16 cellular contexts compared by ENCODE assay signal in the genomic region with DNA sequence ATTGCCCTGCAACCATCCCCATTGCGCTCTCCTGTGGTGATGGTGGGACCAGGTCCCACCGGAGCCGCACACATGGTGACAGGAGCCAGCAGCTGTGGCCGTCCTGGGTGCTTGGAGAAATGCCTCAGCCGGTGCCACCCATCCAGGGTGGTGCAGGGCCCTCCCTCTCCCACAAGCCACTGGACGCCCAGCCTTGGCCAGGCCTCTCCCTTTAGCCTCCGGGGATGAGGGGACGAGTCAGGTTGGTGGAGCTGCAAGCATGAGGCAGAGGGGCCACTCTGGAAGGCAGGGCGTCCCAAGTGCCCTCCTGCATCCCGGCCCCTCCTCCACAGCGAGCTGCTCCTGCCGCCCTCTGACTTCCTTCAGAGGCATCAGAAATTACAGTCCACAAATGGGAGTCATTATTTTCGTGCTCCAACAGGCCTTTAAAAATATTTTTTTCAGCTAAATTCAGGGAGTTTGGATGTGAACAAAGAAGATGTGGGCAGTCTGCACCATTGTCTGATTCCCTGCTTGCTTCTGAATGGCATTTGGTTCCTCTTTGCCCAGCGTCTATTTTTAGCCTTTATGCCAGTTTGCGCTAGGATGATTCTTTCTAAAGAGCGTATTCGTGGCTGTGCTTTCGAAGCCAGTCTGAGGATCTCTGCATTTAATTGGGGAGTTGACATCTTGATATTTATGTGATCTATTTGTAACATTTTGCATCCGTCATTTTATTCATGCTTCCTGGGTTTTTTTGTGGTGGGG.
DNase-seq lines count a peak whose midpoint lies in the region; ATAC-seq and TF ChIP-seq lines count a peak whose summit lies in the region.
"Had no signal": no experiment of that assay in that cellular context is flagged by ENCODE, and none has a peak within 500 bp of the region (broad histone marks: within the 10 kb centered on the region; RNA-seq: fewer than 3 reads in every experiment).

No MANE protein-coding gene starts in this region.

- POLR2A ChIA-PET in PC-3 (lab: Charles Lee; ENCODE audit: unreplicated experiment), result no interaction called here

- no peak overlapping the region for H3K4me3 ChIP-seq in PC-3 (ENCODE audit: low read length)
- H3K4me3 ChIP-seq: GM12878, GM23248 had no signal

- peak overlapping the region; percentile 15 for H3K4me2 ChIP-seq in PC-3 (ENCODE audit: low read length)

- ATAC-seq in Right ventricle myocardium superior (ENCODE audit: poor library complexity), result peak; percentile 42
- peak; percentile 69 for ATAC-seq in PC-3
- ATAC-seq in HG02852 (IDR thresholded peaks at IDR 0.05; ENCODE audit: unreplicated experiment), result no peak
- ATAC-seq in HG03175 (IDR thresholded peaks at IDR 0.05; ENCODE audit: unreplicated experiment), result no peak
- ATAC-seq in GM21825 (IDR thresholded peaks at IDR 0.05; ENCODE audit: unreplicated experiment), result no peak
- ATAC-seq: activated naive CD8-positive, alpha-beta T cell treated with anti-CD3 and anti-CD28 coated beads, Interleukin-2, amount 50 U/mL, for 24 hours; GM12878; left colon; stimulated activated naive CD8-positive, alpha-beta T cell treated with anti-CD3 and anti-CD28 coated beads, Interleukin-15, Interleukin-2, amounts not matched to agents 100 U/mL and 50 U/mL, for 24 hours had no signal

- no peaks in the 10 kb centered on the region for H3K36me3 ChIP-seq in PC-3 (ENCODE audit: low read depth, low read length)

- H3K9me2 ChIP-seq in PC-3 (replicated peaks; ENCODE audit: low read length), result no peaks in the 10 kb centered on the region

- H3K27me3 ChIP-seq in PC-3 (ENCODE audit: low read length), result peaks cover 55% of the 10 kb centered on the region

- CTCF ChIA-PET in PC-3 (lab: Charles Lee), result no interaction called here

- no peaks in the 10 kb centered on the region for H3K79me2 ChIP-seq in PC-3 (ENCODE audit: low read length)

- intact Hi-C loops in Right ventricle myocardium superior (cut with DNase I), result no loop called here
- intact Hi-C loops in cardiac septum (cut with DNase I), result no loop called here
- intact Hi-C loops in PC-3 (cut with micrococcal nuclease), result no loop called here

- no peak overlapping the region for H3K9ac ChIP-seq in PC-3 (ENCODE audit: low read length)
- H3K9ac ChIP-seq: GM23248 had no signal

- no peak for TF ChIP-seq CTCF in PC-3 (conservative IDR thresholded peaks at IDR 0.05; ENCODE audit: low read depth, low read length)

- DNase-seq in Right ventricle myocardium superior (no peak), cardiac septum (ENCODE audit: low spot score) (no peak), PC-3 (peak; percentile 65), islet precursor cell (peak; percentile 53)
- DNase-seq in activated CD4-positive, alpha-beta T cell treated with anti-CD3 and anti-CD28 coated beads, Interleukin-2, amount 50 U/mL, for 1 hour, result no peak
- DNase-seq: activated naive CD8-positive, alpha-beta T cell treated with anti-CD3 and anti-CD28 coated beads, Interleukin-2, amount 50 U/mL, for 24 hours; GM23248; left colon; NCI-H187 treated with DMSO at 0.1 percent for 48 hours; NCI-H510A; stimulated activated CD4-positive, alpha-beta T cell treated with anti-CD3 and anti-CD28 coated beads, Interleukin-15, amount 100 ng/mL, for 24 hours; stimulated activated naive CD8-positive, alpha-beta T cell treated with anti-CD3 and anti-CD28 coated beads, Interleukin-15, Interleukin-2, amounts not matched to agents 100 U/mL and 50 U/mL, for 24 hours had no signal

- H2AFZ ChIP-seq in PC-3 (ENCODE audit: low read length), result no peak overlapping the region
- H2AFZ ChIP-seq: GM23248 had no signal

- no TSS peak for BruUV-seq in PC-3 (replicated peaks; lab: Mats Ljungman, UMichigan)

- H3K4me1 ChIP-seq in PC-3 (ENCODE audit: insufficient read depth, low read length), result peaks cover 11% of the 10 kb centered on the region

- H3F3A ChIP-seq in PC-3 (ENCODE audit: low read length, unreplicated experiment), result no peaks in the 10 kb centered on the region

- no peaks in the 10 kb centered on the region for H3K9me3 ChIP-seq in PC-3 (ENCODE audit: low read length)

- no peaks in the 10 kb centered on the region for H4K20me1 ChIP-seq in PC-3 (ENCODE audit: low read length)

- no peak overlapping the region for H3K27ac ChIP-seq in PC-3 (ENCODE audit: low read length)
- H3K27ac ChIP-seq: GM23248 had no signal

Comparison
In these comparisons a context has a peak if more than half of its experiments do, and no peak if none do; other contexts are left out.
1. ATAC-seq: peak in Right ventricle myocardium superior (single experiment) and PC-3 (single experiment); none in HG02852 (single experiment), HG03175 (single experiment) and GM21825 (single experiment).
2. DNase-seq: peak in PC-3 (single experiment) and islet precursor cell (single experiment); none in Right ventricle myocardium superior (single experiment), cardiac septum (single experiment) and activated CD4-positive, alpha-beta T cell treated with anti-CD3 and anti-CD28 coated beads, Interleukin-2, amount 50 U/mL, for 1 hour (single experiment).